Comparison of ENCODE assay signal across 1 cellular context in genomic region chr16:88763502-88764053, GRCh38.
TF ChIP-seq lines count a peak whose summit lies in the region.

No MANE protein-coding gene starts in this region.

TF ChIP-seq in HepG2, 621 proteins besides CTCF, POLR2A, EP300 and RAD21 (continued from another document and continues in another):
- 0 out of 2 replicates have a peak, but pooled peaks have one; percentile 54 for TF ChIP-seq RERE (CRISPR knock-in tag; IDR thresholded peaks at IDR 0.05; ENCODE audit: low read depth)
- peak; percentile 99 for TF ChIP-seq TBX2 (CRISPR knock-in tag; IDR thresholded peaks at IDR 0.05; ENCODE audit: borderline replicate concordance)
- TF ChIP-seq ZKSCAN5 (CRISPR knock-in tag; IDR thresholded peaks at IDR 0.05): no peak
- TF ChIP-seq ZNF280D (CRISPR knock-in tag; IDR thresholded peaks at IDR 0.05): no peak
- no peak for TF ChIP-seq NPAS2 (CRISPR knock-in tag; IDR thresholded peaks at IDR 0.05; ENCODE audit: borderline replicate concordance)
- TF ChIP-seq ELF4 (CRISPR knock-in tag; IDR thresholded peaks at IDR 0.05; ENCODE audit: borderline replicate concordance): no peak
- no peak for TF ChIP-seq ZNF33B (CRISPR knock-in tag; IDR thresholded peaks at IDR 0.05)
- TF ChIP-seq NCOA5 (CRISPR knock-in tag; IDR thresholded peaks at IDR 0.05): no peak
- no peak for TF ChIP-seq ZBTB2 (CRISPR knock-in tag; IDR thresholded peaks at IDR 0.05; ENCODE audit: low read depth)
- no peak for TF ChIP-seq JUNB (CRISPR knock-in tag; IDR thresholded peaks at IDR 0.05; ENCODE audit: borderline replicate concordance)
- TF ChIP-seq ZNF672 (CRISPR knock-in tag; IDR thresholded peaks at IDR 0.05): no peak
- peak; percentile 80; the same call in 1 of the 2 replicates for TF ChIP-seq HNF4G (IDR thresholded peaks at IDR 0.05; ENCODE audit: borderline replicate concordance, low read depth, low read length)
- TF ChIP-seq HNF4G (CRISPR knock-in tag; IDR thresholded peaks at IDR 0.05; ENCODE audit: borderline replicate concordance, low read depth): no peak
- no peak for TF ChIP-seq SAFB2 (CRISPR knock-in tag; IDR thresholded peaks at IDR 0.05; ENCODE audit: borderline replicate concordance, low read depth)
- no peak for TF ChIP-seq SMARCE1 (IDR thresholded peaks at IDR 0.05; ENCODE audit: borderline replicate concordance)
- TF ChIP-seq TOE1 (CRISPR knock-in tag; IDR thresholded peaks at IDR 0.05): peak; percentile 94
- TF ChIP-seq ATF1 (CRISPR knock-in tag; IDR thresholded peaks at IDR 0.05): no peak
- peak; percentile 75 for TF ChIP-seq ZNF574 (CRISPR knock-in tag; IDR thresholded peaks at IDR 0.05)
- TF ChIP-seq PLRG1 (conservative IDR thresholded peaks at IDR 0.05): no peak
- no peak for TF ChIP-seq ZNF570 (CRISPR knock-in tag; IDR thresholded peaks at IDR 0.05; ENCODE audit: borderline replicate concordance)
- peak; percentile 82; the same call in 1 of the 2 replicates for TF ChIP-seq TFE3 (CRISPR knock-in tag; IDR thresholded peaks at IDR 0.05)
- TF ChIP-seq DZIP1 (CRISPR knock-in tag; IDR thresholded peaks at IDR 0.05): no peak
- TF ChIP-seq UBTF (CRISPR knock-in tag; IDR thresholded peaks at IDR 0.05): peak; percentile 73
- TF ChIP-seq ZBTB10 (CRISPR knock-in tag; IDR thresholded peaks at IDR 0.05; ENCODE audit: borderline replicate concordance): no peak
- peak; percentile 44; the same call in 1 of the 2 replicates for TF ChIP-seq ZFP90 (CRISPR knock-in tag; IDR thresholded peaks at IDR 0.05; ENCODE audit: borderline replicate concordance)
